In genomic region chr18:27967938-27968803, GRCh38 we compare ENCODE assay signal across 21 cellular contexts.
DNase-seq lines count a peak whose midpoint lies in the region; ATAC-seq and TF ChIP-seq lines count a peak whose summit lies in the region.
"Had no signal": no experiment of that assay in that cellular context is flagged by ENCODE, and none has a peak within 500 bp of the region (broad histone marks: within the 10 kb centered on the region; RNA-seq: fewer than 3 reads in every experiment).

No MANE protein-coding gene starts in this region.

- no peak for DNase-seq in heart right ventricle
- DNase-seq in Right ventricle myocardium superior = no peak
- DNase-seq in chondrocyte (ENCODE audit: low spot score) = no peak
- peak; percentile 39 for DNase-seq in iris pigment epithelial cell (ENCODE audit: low read depth)
- no peak for DNase-seq in activated CD4-positive, alpha-beta memory T cell treated with anti-CD3 and anti-CD28 coated beads, Interleukin-2, amount 10 ng/mL, durations not matched to agents 7 days and 5 days
- DNase-seq in NCI-H187 treated with DMSO at 0.1 percent for 48 hours (lab: John Stamatoyannopoulos, UW) = no peak
- DNase-seq in DMS 273 (lab: John Stamatoyannopoulos, UW; ENCODE audit: unreplicated experiment) = no peak
- DNase-seq in inferior parietal cortex (ENCODE audit: extremely low spot score) = no peak
- DNase-seq: activated CD4-positive, alpha-beta T cell treated with anti-CD3 and anti-CD28 coated beads, Interleukin-2, amount 50 U/mL, for 1 hour; activated naive CD4-positive, alpha-beta T cell treated with anti-CD3 and anti-CD28 coated beads, Interleukin-2, amount 10 ng/mL, durations not matched to agents 7 days and 5 days; CD4-positive, alpha-beta T cell; gastrocnemius medialis; KBM-7; naive thymus-derived CD8-positive, alpha-beta T cell; NCI-H2029 treated with DMSO at 0.1 percent for 48 hours; NCI-H510A treated with DMSO at 0.1 percent for 48 hours; psoas muscle; stimulated activated naive B cell treated with anti-CD40 and anti-IgM and Interleukin-4, amounts not matched to agents 10 μg/mL and 1 μg/mL and 100 μg/mL, for 72 hours; T-cell had no signal

- H3K9me3 Mint-ChIP-seq in chondrocyte (ENCODE audit: low read depth) = peaks cover 12% of the 10 kb centered on the region
- peaks cover 12% of the 10 kb centered on the region for H3K9me3 Mint-ChIP-seq in activated CD4-positive, alpha-beta memory T cell treated with anti-CD3 and anti-CD28 coated beads, Interleukin-2, amount 10 ng/mL, durations not matched to agents 7 days and 5 days
- H3K9me3 Mint-ChIP-seq: dendritic cell treated with granulocyte-macrophage colony-stimulating factor and Interleukin-4, amounts not matched to agents 40 ng/mL and 50 ng/mL, for 4 days; stimulated activated naive B cell treated with anti-CD40 and anti-IgM and Interleukin-4, amounts not matched to agents 10 μg/mL and 1 μg/mL and 100 μg/mL, for 72 hours had no signal

- CTCF ChIA-PET in activated CD4-positive, alpha-beta memory T cell treated with anti-CD3 and anti-CD28 coated beads, Interleukin-2, amount 10 ng/mL, durations not matched to agents 7 days and 5 days (lab: Charles Lee) = no interaction called here

- ATAC-seq in heart right ventricle (peak in 7 of 8 donors; percentile 5 to 79 (median 75)), Right ventricle myocardium superior (ENCODE audit: poor library complexity) (no peak)
- ATAC-seq: gastrocnemius medialis; naive thymus-derived CD8-positive, alpha-beta T cell; psoas muscle; stimulated activated naive B cell treated with anti-CD40 and anti-IgM and Interleukin-4, amounts not matched to agents 10 μg/mL and 1 μg/mL and 100 μg/mL, for 72 hours; T-cell had no signal

- no peak for TF ChIP-seq CTCF in heart right ventricle (IDR thresholded peaks at IDR 0.05)
- no peak for TF ChIP-seq CTCF in chondrocyte (IDR thresholded peaks at IDR 0.05)

- H3K36me3 Mint-ChIP-seq in chondrocyte (ENCODE audit: low read depth) = peaks cover 21% of the 10 kb centered on the region
- no peaks in the 10 kb centered on the region for H3K36me3 Mint-ChIP-seq in activated CD4-positive, alpha-beta memory T cell treated with anti-CD3 and anti-CD28 coated beads, Interleukin-2, amount 10 ng/mL, durations not matched to agents 7 days and 5 days (ENCODE audit: low read depth)
- H3K36me3 Mint-ChIP-seq: activated naive CD4-positive, alpha-beta T cell treated with anti-CD3 and anti-CD28 coated beads, Interleukin-2, amount 10 ng/mL, durations not matched to agents 7 days and 5 days; naive thymus-derived CD8-positive, alpha-beta T cell; stimulated activated naive B cell treated with anti-CD40 and anti-IgM and Interleukin-4, amounts not matched to agents 10 μg/mL and 1 μg/mL and 100 μg/mL, for 72 hours; T-cell had no signal

- no peak overlapping the region for H3K4me3 ChIP-seq in heart right ventricle
- H3K4me3 ChIP-seq: gastrocnemius medialis, psoas muscle had no signal

- H3K4me3 Mint-ChIP-seq in chondrocyte (ENCODE audit: unreplicated experiment) = no peak overlapping the region
- H3K4me3 Mint-ChIP-seq in activated CD4-positive, alpha-beta memory T cell treated with anti-CD3 and anti-CD28 coated beads, Interleukin-2, amount 10 ng/mL, durations not matched to agents 7 days and 5 days = no peak overlapping the region
- H3K4me3 Mint-ChIP-seq: activated naive CD4-positive, alpha-beta T cell treated with anti-CD3 and anti-CD28 coated beads, Interleukin-2, amount 10 ng/mL, durations not matched to agents 7 days and 5 days; CD4-positive, alpha-beta T cell; dendritic cell treated with granulocyte-macrophage colony-stimulating factor and Interleukin-4, amounts not matched to agents 40 ng/mL and 50 ng/mL, for 4 days; naive thymus-derived CD8-positive, alpha-beta T cell; stimulated activated naive B cell treated with anti-CD40 and anti-IgM and Interleukin-4, amounts not matched to agents 10 μg/mL and 1 μg/mL and 100 μg/mL, for 72 hours; T-cell had no signal

- no peaks in the 10 kb centered on the region for H3K27me3 ChIP-seq in heart right ventricle
- H3K27me3 ChIP-seq: gastrocnemius medialis had no signal

- H3K4me1 ChIP-seq in heart right ventricle = peaks cover 0 to 41% (median 0%) of the 10 kb centered on the region in 9 donors
- H3K4me1 ChIP-seq: gastrocnemius medialis, psoas muscle had no signal

- peak overlapping the region in 5 of 10 donors; percentile 41 to 61 (median 50) for H3K27ac ChIP-seq in heart right ventricle
- H3K27ac ChIP-seq: epithelial cell of prostate, gastrocnemius medialis, psoas muscle had no signal

- H3K27ac Mint-ChIP-seq in chondrocyte (ENCODE audit: unreplicated experiment) = peak overlapping the region; percentile 81
- no peak overlapping the region for H3K27ac Mint-ChIP-seq in activated CD4-positive, alpha-beta memory T cell treated with anti-CD3 and anti-CD28 coated beads, Interleukin-2, amount 10 ng/mL, durations not matched to agents 7 days and 5 days
- H3K27ac Mint-ChIP-seq: activated naive CD4-positive, alpha-beta T cell treated with anti-CD3 and anti-CD28 coated beads, Interleukin-2, amount 10 ng/mL, durations not matched to agents 7 days and 5 days; CD4-positive, alpha-beta T cell; dendritic cell treated with granulocyte-macrophage colony-stimulating factor and Interleukin-4, amounts not matched to agents 40 ng/mL and 50 ng/mL, for 4 days; naive thymus-derived CD8-positive, alpha-beta T cell; stimulated activated naive B cell treated with anti-CD40 and anti-IgM and Interleukin-4, amounts not matched to agents 10 μg/mL and 1 μg/mL and 100 μg/mL, for 72 hours; T-cell had no signal

- H3K4me1 Mint-ChIP-seq in chondrocyte (ENCODE audit: low read depth) = peaks cover 57% of the 10 kb centered on the region
- H3K4me1 Mint-ChIP-seq in activated CD4-positive, alpha-beta memory T cell treated with anti-CD3 and anti-CD28 coated beads, Interleukin-2, amount 10 ng/mL, durations not matched to agents 7 days and 5 days = no peaks in the 10 kb centered on the region
- H3K4me1 Mint-ChIP-seq: activated naive CD4-positive, alpha-beta T cell treated with anti-CD3 and anti-CD28 coated beads, Interleukin-2, amount 10 ng/mL, durations not matched to agents 7 days and 5 days; naive thymus-derived CD8-positive, alpha-beta T cell; stimulated activated naive B cell treated with anti-CD40 and anti-IgM and Interleukin-4, amounts not matched to agents 10 μg/mL and 1 μg/mL and 100 μg/mL, for 72 hours; T-cell had no signal

- POLR2A ChIA-PET in activated CD4-positive, alpha-beta memory T cell treated with anti-CD3 and anti-CD28 coated beads, Interleukin-2, amount 10 ng/mL, durations not matched to agents 7 days and 5 days (lab: Charles Lee) = no interaction called here

- 25 to 28% methylated on average over 4 of the region's 4 CpGs for WGBS in heart right ventricle, 2 donors

- no peaks in the 10 kb centered on the region for H3K27me3 Mint-ChIP-seq in chondrocyte (ENCODE audit: low read depth)
- no peaks in the 10 kb centered on the region for H3K27me3 Mint-ChIP-seq in activated CD4-positive, alpha-beta memory T cell treated with anti-CD3 and anti-CD28 coated beads, Interleukin-2, amount 10 ng/mL, durations not matched to agents 7 days and 5 days
- H3K27me3 Mint-ChIP-seq: activated naive CD4-positive, alpha-beta T cell treated with anti-CD3 and anti-CD28 coated beads, Interleukin-2, amount 10 ng/mL, durations not matched to agents 7 days and 5 days; CD4-positive, alpha-beta T cell; dendritic cell treated with granulocyte-macrophage colony-stimulating factor and Interleukin-4, amounts not matched to agents 40 ng/mL and 50 ng/mL, for 4 days; naive thymus-derived CD8-positive, alpha-beta T cell; stimulated activated naive B cell treated with anti-CD40 and anti-IgM and Interleukin-4, amounts not matched to agents 10 μg/mL and 1 μg/mL and 100 μg/mL, for 72 hours; T-cell had no signal

- H3K9me3 ChIP-seq in heart right ventricle = no peaks in the 10 kb centered on the region
- H3K9me3 ChIP-seq: gastrocnemius medialis, psoas muscle had no signal

- intact Hi-C loops in heart right ventricle (cut with DNase I) = loop anchor here in 1 of 10 donors (10.0 kb wide), 2 partner anchors 207 to 1313 kb away; partner anchors contain the start of gene CDH2
- intact Hi-C loops in Right ventricle myocardium superior (cut with DNase I) = no loop called here

- peaks cover 0 to 33% (median 0%) of the 10 kb centered on the region in 9 donors for H3K36me3 ChIP-seq in heart right ventricle
- H3K36me3 ChIP-seq: gastrocnemius medialis had no signal
